Comparison of ENCODE assay signal across 15 cellular contexts in genomic region chr12:25433581-25434325, GRCh38.
DNase-seq lines count a peak whose midpoint lies in the region; ATAC-seq and TF ChIP-seq lines count a peak whose summit lies in the region.
"Had no signal": no experiment of that assay in that cellular context is flagged by ENCODE, and none has a peak within 500 bp of the region (broad histone marks: within the 10 kb centered on the region; RNA-seq: fewer than 3 reads in every experiment).

No MANE protein-coding gene starts in this region.

- no peak overlapping the region for H3K27ac Mint-ChIP-seq in MCF 10A (ENCODE audit: low read depth, unreplicated experiment)
- H3K27ac Mint-ChIP-seq: activated CD8-positive, alpha-beta T cell treated with anti-CD3 and anti-CD28 coated beads, Interleukin-2, amount 10 ng/mL, durations not matched to agents 7 days and 5 days had no signal

- H3K27me3 Mint-ChIP-seq in MCF 10A (ENCODE audit: insufficient read depth, unreplicated experiment): no peaks in the 10 kb centered on the region

- no peaks in the 10 kb centered on the region for H3K9me3 Mint-ChIP-seq in MCF 10A (ENCODE audit: unreplicated experiment)

- no peak for TF ChIP-seq CTCF in MCF 10A (IDR thresholded peaks at IDR 0.05; ENCODE audit: unreplicated experiment)
- TF ChIP-seq CTCF in breast epithelium (IDR thresholded peaks at IDR 0.05): no peak
- no peak for TF ChIP-seq CTCF in astrocyte of the spinal cord (IDR thresholded peaks at IDR 0.05; ENCODE audit: low read depth, low read length)
- TF ChIP-seq CTCF in upper lobe of right lung (IDR thresholded peaks at IDR 0.05): no peak

- ATAC-seq in upper lobe of right lung: no peak
- ATAC-seq in aorta (ENCODE audit: low FRiP score): no peak
- ATAC-seq in GM21737 (IDR thresholded peaks at IDR 0.05; ENCODE audit: unreplicated experiment): no peak
- ATAC-seq: activated CD8-positive, alpha-beta T cell treated with anti-CD3 and anti-CD28 coated beads, Interleukin-2, amount 10 ng/mL, durations not matched to agents 7 days and 5 days had no signal

- H3K36me3 ChIP-seq in breast epithelium: no peaks in the 10 kb centered on the region
- H3K36me3 ChIP-seq in upper lobe of right lung: no peaks in the 10 kb centered on the region
- no peaks in the 10 kb centered on the region for H3K36me3 ChIP-seq in aorta (ENCODE audit: control insufficient read depth in 1 of 2, insufficient read depth in 2 of 2, low read length in 1 of 2)
- H3K36me3 ChIP-seq: thyroid gland had no signal

- in situ Hi-C loops in astrocyte of the spinal cord (cut with HindIII; ENCODE audit: low sequenced_read_pairs): no loop called here

- no TSS peak for BruUV-seq in MCF 10A (replicated peaks; lab: Mats Ljungman, UMichigan)

- no peaks in the 10 kb centered on the region for H3K36me3 Mint-ChIP-seq in MCF 10A (ENCODE audit: insufficient read depth, unreplicated experiment)

- peaks cover 15% of the 10 kb centered on the region for H3K4me1 Mint-ChIP-seq in MCF 10A (ENCODE audit: insufficient read depth, unreplicated experiment)

- CTCF ChIA-PET in MCF 10A (lab: Yijun Ruan, JAX): interaction anchor here (0.6 to 1.2 kb wide), 5 partner anchors 124 to 981 kb away, joined by 3 read pairs; no protein-coding TSS in a partner anchor

- no peaks in the 10 kb centered on the region for H3K4me1 ChIP-seq in breast epithelium
- peaks cover 4% of the 10 kb centered on the region for H3K4me1 ChIP-seq in upper lobe of right lung
- H3K4me1 ChIP-seq in aorta (ENCODE audit: control insufficient read depth in 1 of 2, insufficient read depth in 2 of 2, low read length in 2 of 2): peaks cover 0 to 2% of the 10 kb centered on the region in 2 donors

- no peak overlapping the region for H3K4me3 Mint-ChIP-seq in MCF 10A (ENCODE audit: unreplicated experiment)
- H3K4me3 Mint-ChIP-seq: activated CD8-positive, alpha-beta T cell treated with anti-CD3 and anti-CD28 coated beads, Interleukin-2, amount 10 ng/mL, durations not matched to agents 7 days and 5 days had no signal

- TF ChIP-seq POLR2A in breast epithelium (IDR thresholded peaks at IDR 0.05): no peak

- POLR2A ChIA-PET in MCF 10A (lab: Yijun Ruan, JAX): interaction anchor here (1.4 to 1.5 kb wide), 2 partner anchors 239 to 526 kb away, joined by 3 read pairs; partner anchors contain the start of genes DNAI7 and ETFRF1

- intact Hi-C loops in MCF 10A (cut with micrococcal nuclease) (loop anchor here (5.0 to 10.0 kb wide), 3 partner anchors 241 to 1221 kb away; no protein-coding TSS in a partner anchor), breast epithelium (cut with DNase I; ENCODE audit: low total_unique reads) (no loop called here), upper lobe of right lung (cut with DNase I) (loop anchor here (10.0 kb wide), 1 partner anchor 591 kb away; no protein-coding TSS in a partner anchor), aorta (cut with DNase I) (loop anchor here in 1 of 2 donors (10.0 kb wide), 2 partner anchors 591 to 661 kb away; no protein-coding TSS in a partner anchor)

- H3K4me3 ChIP-seq in breast epithelium (no peak overlapping the region), astrocyte of the spinal cord (ENCODE audit: low read depth, low read length) (no peak overlapping the region), upper lobe of right lung (no peak overlapping the region), aorta (ENCODE audit: low read length in 2 of 2) (no peak overlapping the region)
- H3K4me3 ChIP-seq: thyroid gland had no signal

- H3K27me3 ChIP-seq in breast epithelium (no peaks in the 10 kb centered on the region), upper lobe of right lung (no peaks in the 10 kb centered on the region), aorta (ENCODE audit: control insufficient read depth in 1 of 2, insufficient read depth in 2 of 2, low read length in 1 of 2) (no peaks in the 10 kb centered on the region)
- H3K27me3 ChIP-seq: thyroid gland had no signal

- whole genome bisulfite sequencing in aorta, 2 donors: 8 to 9% methylated on average over 3 of the region's 3 CpGs

- DNase-seq in MCF 10A (ENCODE audit: unreplicated experiment): peak; percentile 23
- DNase-seq in breast epithelium (ENCODE audit: low spot score in 2 of 2): no peak
- peak; percentile 57 for DNase-seq in astrocyte of the spinal cord (ENCODE audit: low read depth, low spot score)
- DNase-seq in iris pigment epithelial cell (ENCODE audit: low read depth): peak; percentile 71
- no peak for DNase-seq in upper lobe of right lung
- DNase-seq in NCI-H526 treated with DMSO at 0.1 percent for 48 hours (lab: John Stamatoyannopoulos, UW): no peak
- DNase-seq in aorta: no peak
- DNase-seq: activated CD8-positive, alpha-beta T cell treated with anti-CD3 and anti-CD28 coated beads, Interleukin-2, amount 10 ng/mL, durations not matched to agents 7 days and 5 days; activated gamma-delta T cell; erythroblast; NCI-H1436; NCI-H510A treated with DMSO at 0.1 percent for 48 hours; T-helper 9 cell; thyroid gland had no signal

- H3K9me3 ChIP-seq in breast epithelium (no peaks in the 10 kb centered on the region), upper lobe of right lung (no peaks in the 10 kb centered on the region), aorta (ENCODE audit: control insufficient read depth, low read length) (no peaks in the 10 kb centered on the region)
- H3K9me3 ChIP-seq: thyroid gland had no signal

- no peak overlapping the region for H3K27ac ChIP-seq in breast epithelium
- H3K27ac ChIP-seq in upper lobe of right lung: peak overlapping the region; percentile 9
- no peak overlapping the region for H3K27ac ChIP-seq in aorta (ENCODE audit: low read depth in 1 of 2, low read length in 2 of 2)

Comparison
In these comparisons a context has a peak if more than half of its experiments do, and no peak if none do; other contexts are left out.
1. DNase-seq: peak in MCF 10A (single experiment), astrocyte of the spinal cord (single experiment) and iris pigment epithelial cell (single experiment); none in breast epithelium (0 of 2), upper lobe of right lung (single experiment), NCI-H526 treated with DMSO at 0.1 percent for 48 hours (single experiment) and aorta (0 of 2).